7 cellular contexts compared by ENCODE assay signal in genomic region chr3:171562459-171562858, GRCh38.
DNase-seq lines count a peak whose midpoint lies in the region; ATAC-seq and TF ChIP-seq lines count a peak whose summit lies in the region.
"Not testable (repeated sequence)": the region's sequence is repeated elsewhere in the genome, so short reads cannot be mapped to it uniquely, and the experiment has no call there.

No MANE protein-coding gene starts in this region.

- not testable (repeated sequence) for H3K36me3 Mint-ChIP-seq in activated CD4-positive, alpha-beta T cell treated with anti-CD3 and anti-CD28 coated beads, Interleukin-2, amount 10 ng/mL, durations not matched to agents 24 days and 14 days (ENCODE audit: low read depth); activated CD8-positive, alpha-beta T cell treated with anti-CD3 and anti-CD28 coated beads, Interleukin-2, amount 10 ng/mL, durations not matched to agents 7 days and 5 days (ENCODE audit: low read depth); activated T-helper 17 cell treated with anti-CD3 and anti-CD28 coated beads, Interleukin-2, amount 50 U/mL, for 72 hours (ENCODE audit: low read depth); activated naive CD4-positive, alpha-beta T cell treated with anti-CD3 and anti-CD28 coated beads, Interleukin-2, amount 50 U/mL, for 72 hours; central memory CD8-positive, alpha-beta T cell (ENCODE audit: insufficient read depth); stimulated activated effector memory CD8-positive, alpha-beta T cell treated with anti-CD3 and anti-CD28 coated beads, Interleukin-12 subunit alpha, Interleukin-12 subunit beta, amount 100 ng/mL, for 72 hours

- not testable (repeated sequence) for H3K27me3 Mint-ChIP-seq in activated CD4-positive, alpha-beta T cell treated with anti-CD3 and anti-CD28 coated beads, Interleukin-2, amount 10 ng/mL, durations not matched to agents 24 days and 14 days; activated CD8-positive, alpha-beta T cell treated with anti-CD3 and anti-CD28 coated beads, Interleukin-2, amount 10 ng/mL, durations not matched to agents 7 days and 5 days (ENCODE audit: low read depth); activated T-helper 17 cell treated with anti-CD3 and anti-CD28 coated beads, Interleukin-2, amount 50 U/mL, for 72 hours; central memory CD8-positive, alpha-beta T cell

- not testable (repeated sequence) for ATAC-seq in activated CD8-positive, alpha-beta T cell treated with anti-CD3 and anti-CD28 coated beads, Interleukin-2, amount 10 ng/mL, durations not matched to agents 7 days and 5 days; activated T-helper 17 cell treated with anti-CD3 and anti-CD28 coated beads, Interleukin-2, amount 50 U/mL, for 72 hours (replicated peaks); activated naive CD4-positive, alpha-beta T cell treated with anti-CD3 and anti-CD28 coated beads, Interleukin-2, amount 50 U/mL, for 72 hours; central memory CD8-positive, alpha-beta T cell (replicated peaks; ENCODE audit: extremely low read depth, poor library complexity, severe bottlenecking); stimulated activated effector memory CD8-positive, alpha-beta T cell treated with anti-CD3 and anti-CD28 coated beads, Interleukin-12 subunit alpha, Interleukin-12 subunit beta, amount 100 ng/mL, for 72 hours

- not testable (repeated sequence) for DNase-seq in activated CD4-positive, alpha-beta T cell treated with anti-CD3 and anti-CD28 coated beads, Interleukin-2, amount 10 ng/mL, durations not matched to agents 24 days and 14 days; activated CD8-positive, alpha-beta T cell treated with anti-CD3 and anti-CD28 coated beads, Interleukin-2, amount 10 ng/mL, durations not matched to agents 7 days and 5 days; activated naive CD4-positive, alpha-beta T cell treated with anti-CD3 and anti-CD28 coated beads, Interleukin-2, amount 50 U/mL, for 72 hours (ENCODE audit: low spot score in 2 of 2); central memory CD8-positive, alpha-beta T cell (ENCODE audit: low spot score in 2 of 2); stimulated activated effector memory CD8-positive, alpha-beta T cell treated with anti-CD3 and anti-CD28 coated beads, Interleukin-12 subunit alpha, Interleukin-12 subunit beta, amount 100 ng/mL, for 72 hours (ENCODE audit: low spot score in 2 of 2)

- not testable (repeated sequence) for H3K27me3 ChIP-seq in OCI-LY3 (ENCODE audit: low read depth, low read length)

- H2AFZ ChIP-seq in OCI-LY3 (ENCODE audit: low read depth, low read length), result not testable (repeated sequence)

- not testable (repeated sequence) for H4K20me1 ChIP-seq in OCI-LY3 (ENCODE audit: insufficient read depth, low read length)

- not testable (repeated sequence) for H3K79me2 ChIP-seq in OCI-LY3 (ENCODE audit: low read length)

- peak overlapping the region; percentile 77 for H3K4me3 Mint-ChIP-seq in activated CD4-positive, alpha-beta T cell treated with anti-CD3 and anti-CD28 coated beads, Interleukin-2, amount 10 ng/mL, durations not matched to agents 24 days and 14 days
- not testable (repeated sequence) for H3K4me3 Mint-ChIP-seq in activated CD8-positive, alpha-beta T cell treated with anti-CD3 and anti-CD28 coated beads, Interleukin-2, amount 10 ng/mL, durations not matched to agents 7 days and 5 days; central memory CD8-positive, alpha-beta T cell
- H3K4me3 Mint-ChIP-seq in activated T-helper 17 cell treated with anti-CD3 and anti-CD28 coated beads, Interleukin-2, amount 50 U/mL, for 72 hours, result peak overlapping the region; percentile 77
- peak overlapping the region; percentile 4 for H3K4me3 Mint-ChIP-seq in stimulated activated effector memory CD8-positive, alpha-beta T cell treated with anti-CD3 and anti-CD28 coated beads, Interleukin-12 subunit alpha, Interleukin-12 subunit beta, amount 100 ng/mL, for 72 hours

- H3K4me1 ChIP-seq in OCI-LY3 (ENCODE audit: low read length), result peaks cover 42% of the 10 kb centered on the region

- H3K9me3 ChIP-seq in OCI-LY3 (ENCODE audit: insufficient read depth, low read length), result not testable (repeated sequence)

- H3K4me2 ChIP-seq in OCI-LY3 (ENCODE audit: low read length), result peak overlapping the region; percentile 43; the same call in 1 of the 2 replicates

- H3K4me1 Mint-ChIP-seq in activated CD4-positive, alpha-beta T cell treated with anti-CD3 and anti-CD28 coated beads, Interleukin-2, amount 10 ng/mL, durations not matched to agents 24 days and 14 days, result peaks cover 44% of the 10 kb centered on the region
- H3K4me1 Mint-ChIP-seq in activated CD8-positive, alpha-beta T cell treated with anti-CD3 and anti-CD28 coated beads, Interleukin-2, amount 10 ng/mL, durations not matched to agents 7 days and 5 days (ENCODE audit: low read depth), result peaks cover 40% of the 10 kb centered on the region
- peaks cover 25% of the 10 kb centered on the region for H3K4me1 Mint-ChIP-seq in activated T-helper 17 cell treated with anti-CD3 and anti-CD28 coated beads, Interleukin-2, amount 50 U/mL, for 72 hours
- peaks cover 12% of the 10 kb centered on the region for H3K4me1 Mint-ChIP-seq in central memory CD8-positive, alpha-beta T cell
- peaks cover 25% of the 10 kb centered on the region for H3K4me1 Mint-ChIP-seq in stimulated activated effector memory CD8-positive, alpha-beta T cell treated with anti-CD3 and anti-CD28 coated beads, Interleukin-12 subunit alpha, Interleukin-12 subunit beta, amount 100 ng/mL, for 72 hours

- CTCF ChIA-PET in activated CD8-positive, alpha-beta T cell treated with anti-CD3 and anti-CD28 coated beads, Interleukin-2, amount 10 ng/mL, durations not matched to agents 7 days and 5 days (lab: Charles Lee), result interaction anchor here (0.7 to 1.5 kb wide), 5 partner anchors 102 to 399 kb away, joined by 3 to 6 read pairs (median 3); partner anchors contain the start of gene TNIK

- POLR2A ChIA-PET in activated CD8-positive, alpha-beta T cell treated with anti-CD3 and anti-CD28 coated beads, Interleukin-2, amount 10 ng/mL, durations not matched to agents 7 days and 5 days (lab: Charles Lee), result interaction anchor here (0.6 to 1.1 kb wide), 2 partner anchors 104 to 301 kb away, joined by 3 read pairs; no protein-coding TSS in a partner anchor

- TF ChIP-seq CTCF in OCI-LY3 (IDR thresholded peaks at IDR 0.05; ENCODE audit: low read depth, low read length), result not testable (repeated sequence)

- H3K9ac ChIP-seq in OCI-LY3 (ENCODE audit: low read length), result peak overlapping the region; percentile 1; the same call in 1 of the 2 replicates

- intact Hi-C loops in activated CD4-positive, alpha-beta T cell treated with anti-CD3 and anti-CD28 coated beads, Interleukin-2, amount 10 ng/mL, durations not matched to agents 24 days and 14 days (cut with micrococcal nuclease), result loop anchor here (2.0 to 5.0 kb wide), 3 partner anchors 70 to 305 kb away; partner anchors contain the start of gene TNIK

- H3K27ac ChIP-seq in OCI-LY3 (ENCODE audit: low read length), result not testable (repeated sequence)

- H3K27ac Mint-ChIP-seq in activated CD4-positive, alpha-beta T cell treated with anti-CD3 and anti-CD28 coated beads, Interleukin-2, amount 10 ng/mL, durations not matched to agents 24 days and 14 days, result peak overlapping the region; percentile 96
- peak overlapping the region; percentile 71 for H3K27ac Mint-ChIP-seq in activated CD8-positive, alpha-beta T cell treated with anti-CD3 and anti-CD28 coated beads, Interleukin-2, amount 10 ng/mL, durations not matched to agents 7 days and 5 days
- H3K27ac Mint-ChIP-seq in activated T-helper 17 cell treated with anti-CD3 and anti-CD28 coated beads, Interleukin-2, amount 50 U/mL, for 72 hours, result peak overlapping the region; percentile 96
- peak overlapping the region; percentile 84 to 92 for H3K27ac Mint-ChIP-seq in activated naive CD4-positive, alpha-beta T cell treated with anti-CD3 and anti-CD28 coated beads, Interleukin-2, amount 50 U/mL, for 72 hours
- H3K27ac Mint-ChIP-seq in central memory CD8-positive, alpha-beta T cell (ENCODE audit: low read depth), result peak overlapping the region; percentile 90
- H3K27ac Mint-ChIP-seq in stimulated activated effector memory CD8-positive, alpha-beta T cell treated with anti-CD3 and anti-CD28 coated beads, Interleukin-12 subunit alpha, Interleukin-12 subunit beta, amount 100 ng/mL, for 72 hours, result peak overlapping the region; percentile 85

- H3K4me3 ChIP-seq in OCI-LY3 (ENCODE audit: low read length), result not testable (repeated sequence)

- H3K9me3 Mint-ChIP-seq in activated CD4-positive, alpha-beta T cell treated with anti-CD3 and anti-CD28 coated beads, Interleukin-2, amount 10 ng/mL, durations not matched to agents 24 days and 14 days, result peaks cover 12% of the 10 kb centered on the region
- not testable (repeated sequence) for H3K9me3 Mint-ChIP-seq in activated CD8-positive, alpha-beta T cell treated with anti-CD3 and anti-CD28 coated beads, Interleukin-2, amount 10 ng/mL, durations not matched to agents 7 days and 5 days (ENCODE audit: insufficient read depth); activated T-helper 17 cell treated with anti-CD3 and anti-CD28 coated beads, Interleukin-2, amount 50 U/mL, for 72 hours; activated naive CD4-positive, alpha-beta T cell treated with anti-CD3 and anti-CD28 coated beads, Interleukin-2, amount 50 U/mL, for 72 hours; central memory CD8-positive, alpha-beta T cell; stimulated activated effector memory CD8-positive, alpha-beta T cell treated with anti-CD3 and anti-CD28 coated beads, Interleukin-12 subunit alpha, Interleukin-12 subunit beta, amount 100 ng/mL, for 72 hours

- H3K36me3 ChIP-seq in OCI-LY3 (replicated peaks; ENCODE audit: low read depth, low read length), result not testable (repeated sequence)
